In genomic region chr15:99385865-99386264, GRCh38 we compare ENCODE assay signal across 11 cellular contexts.
DNase-seq lines count a peak whose midpoint lies in the region; ATAC-seq and TF ChIP-seq lines count a peak whose summit lies in the region.
"Had no signal": no experiment of that assay in that cellular context is flagged by ENCODE, and none has a peak within 500 bp of the region (broad histone marks: within the 10 kb centered on the region; RNA-seq: fewer than 3 reads in every experiment).

No MANE protein-coding gene starts in this region.

- H3K27me3 ChIP-seq in AG04450 (ENCODE audit: control insufficient read depth, insufficient read depth, low read length) = no peaks in the 10 kb centered on the region
- H3K27me3 ChIP-seq in esophagus muscularis mucosa = no peaks in the 10 kb centered on the region
- no peaks in the 10 kb centered on the region for H3K27me3 ChIP-seq in endodermal cell (ENCODE audit: control insufficient read depth, insufficient read depth, low read length, poor library complexity, severe bottlenecking)

- H3K4me3 ChIP-seq in AG04450 (ENCODE audit: low read depth, low read length) (no peak overlapping the region), esophagus muscularis mucosa (no peak overlapping the region), endodermal cell (ENCODE audit: low read length) (no peak overlapping the region)

- no peaks in the 10 kb centered on the region for H3K9me3 Mint-ChIP-seq in effector memory CD8-positive, alpha-beta T cell
- H3K9me3 Mint-ChIP-seq in endodermal cell = peaks cover 20% of the 10 kb centered on the region
- H3K9me3 Mint-ChIP-seq in activated CD4-positive, alpha-beta T cell treated with anti-CD3 and anti-CD28 coated beads for 36 hours (ENCODE audit: low read depth) = no peaks in the 10 kb centered on the region

- TF ChIP-seq CTCF in AG04450 (IDR thresholded peaks at IDR 0.05; ENCODE audit: low read depth, low read length) (no peak), esophagus muscularis mucosa (IDR thresholded peaks at IDR 0.05) (no peak), endodermal cell (conservative IDR thresholded peaks at IDR 0.05) (no peak)

- H3K4me1 Mint-ChIP-seq in effector memory CD8-positive, alpha-beta T cell (ENCODE audit: low read depth in 2 of 2) = peaks cover 0 to 2% of the 10 kb centered on the region in 2 donors
- H3K4me1 Mint-ChIP-seq in endodermal cell = peaks cover 24% of the 10 kb centered on the region
- H3K4me1 Mint-ChIP-seq in activated CD4-positive, alpha-beta T cell treated with anti-CD3 and anti-CD28 coated beads for 36 hours = peaks cover 21% of the 10 kb centered on the region

- POLR2A ChIA-PET in AG04450 (lab: Yijun Ruan, JAX) = no interaction called here
- POLR2A ChIA-PET in activated CD4-positive, alpha-beta T cell treated with anti-CD3 and anti-CD28 coated beads for 36 hours (lab: Charles Lee) = no interaction called here

- 46% methylated on average over 3 of the region's 3 CpGs for WGBS in esophagus muscularis mucosa
- WGBS in endodermal cell (ENCODE audit: insufficient coverage in 1 of 2, insufficient read length in 1 of 2), 2 experiments = 78 to 83% methylated on average over 3 of the region's 3 CpGs

- no peak overlapping the region for H3K4me3 Mint-ChIP-seq in effector memory CD8-positive, alpha-beta T cell
- H3K4me3 Mint-ChIP-seq in endodermal cell = no peak overlapping the region
- H3K4me3 Mint-ChIP-seq in activated CD4-positive, alpha-beta T cell treated with anti-CD3 and anti-CD28 coated beads for 36 hours = no peak overlapping the region

- H3K27ac Mint-ChIP-seq in effector memory CD8-positive, alpha-beta T cell = no peak overlapping the region
- H3K27ac Mint-ChIP-seq in endodermal cell = no peak overlapping the region
- no peak overlapping the region for H3K27ac Mint-ChIP-seq in activated CD4-positive, alpha-beta T cell treated with anti-CD3 and anti-CD28 coated beads for 36 hours

- H3K4me1 ChIP-seq in esophagus muscularis mucosa (peaks cover 16 to 21% (median 19%) of the 10 kb centered on the region in 4 donors), endodermal cell (ENCODE audit: control insufficient read depth, insufficient read depth, low read length) (no peaks in the 10 kb centered on the region)

- H3K9me3 ChIP-seq in AG04450 (ENCODE audit: control insufficient read depth, insufficient read depth, low read length) = no peaks in the 10 kb centered on the region
- no peaks in the 10 kb centered on the region for H3K9me3 ChIP-seq in esophagus muscularis mucosa
- no peaks in the 10 kb centered on the region for H3K9me3 ChIP-seq in endodermal cell (ENCODE audit: control insufficient read depth, low read length)

- TF ChIP-seq POLR2A in esophagus muscularis mucosa (IDR thresholded peaks at IDR 0.05; ENCODE audit: low read depth) = no peak

- peak; percentile 16 for DNase-seq in AG04450 (ENCODE audit: low read depth, low spot score)
- DNase-seq in M059J (ENCODE audit: low read depth) = peak; percentile 66
- no peak for DNase-seq in esophagus muscularis mucosa (ENCODE audit: extremely low spot score)
- DNase-seq in mucosa of gallbladder (ENCODE audit: low spot score) = peak; percentile 74
- no peak for DNase-seq in effector memory CD8-positive, alpha-beta T cell
- no peak for DNase-seq in endodermal cell
- DNase-seq in RKO (ENCODE audit: low spot score) = no peak
- no peak for DNase-seq in activated CD4-positive, alpha-beta T cell treated with anti-CD3 and anti-CD28 coated beads for 36 hours
- DNase-seq: anterior cingulate cortex, COR-L47, H7 had no signal

- peaks cover 9% of the 10 kb centered on the region for H3K36me3 Mint-ChIP-seq in effector memory CD8-positive, alpha-beta T cell (ENCODE audit: insufficient read depth)
- H3K36me3 Mint-ChIP-seq in endodermal cell (ENCODE audit: low read depth) = peaks cover 32% of the 10 kb centered on the region
- H3K36me3 Mint-ChIP-seq in activated CD4-positive, alpha-beta T cell treated with anti-CD3 and anti-CD28 coated beads for 36 hours (ENCODE audit: low read depth) = peaks cover 10% of the 10 kb centered on the region

- H3K36me3 ChIP-seq in esophagus muscularis mucosa = no peaks in the 10 kb centered on the region
- H3K36me3 ChIP-seq in endodermal cell (ENCODE audit: control insufficient read depth, insufficient read depth, low read length) = no peaks in the 10 kb centered on the region

- no peak for ATAC-seq in effector memory CD8-positive, alpha-beta T cell (replicated peaks)
- ATAC-seq in activated CD4-positive, alpha-beta T cell treated with anti-CD3 and anti-CD28 coated beads for 36 hours = no peak

- CTCF ChIA-PET in AG04450 (lab: Charles Lee) = interaction anchor here (1.0 to 4.5 kb wide), 2 partner anchors 14 to 318 kb away, joined by 3 to 22 read pairs; no protein-coding TSS in a partner anchor
- CTCF ChIA-PET in activated CD4-positive, alpha-beta T cell treated with anti-CD3 and anti-CD28 coated beads for 36 hours (lab: Charles Lee) = interaction anchor here (1.3 kb wide), 1 partner anchor 77 kb away, joined by 3 read pairs; no protein-coding TSS in a partner anchor

- no peak overlapping the region for H3K9ac ChIP-seq in endodermal cell (ENCODE audit: extremely low read depth, low read length, poor library complexity, severe bottlenecking)

- intact Hi-C loops in esophagus muscularis mucosa (cut with DNase I) = no loop called here
- intact Hi-C loops in activated CD4-positive, alpha-beta T cell treated with anti-CD3 and anti-CD28 coated beads for 36 hours (cut with DNase I, micrococcal nuclease) = no loop called here

- TF ChIP-seq EP300 in esophagus muscularis mucosa (IDR thresholded peaks at IDR 0.05) = no peak

- no peaks in the 10 kb centered on the region for H3K27me3 Mint-ChIP-seq in effector memory CD8-positive, alpha-beta T cell
- H3K27me3 Mint-ChIP-seq in endodermal cell (ENCODE audit: insufficient read depth) = no peaks in the 10 kb centered on the region
- no peaks in the 10 kb centered on the region for H3K27me3 Mint-ChIP-seq in activated CD4-positive, alpha-beta T cell treated with anti-CD3 and anti-CD28 coated beads for 36 hours

- no peak overlapping the region for H3K27ac ChIP-seq in AG04450 (ENCODE audit: low read depth, low read length)
- peak overlapping the region; percentile 40 to 65 (median 52) for H3K27ac ChIP-seq in esophagus muscularis mucosa (replicated peaks in 1 of 4)
- H3K27ac ChIP-seq in endodermal cell (ENCODE audit: low read depth, low read length) = no peak overlapping the region

Comparison
In these comparisons a context has a peak if more than half of its experiments do, and no peak if none do; other contexts are left out.
1. DNase-seq: peak in AG04450 (single experiment), M059J (single experiment) and mucosa of gallbladder (single experiment); none in esophagus muscularis mucosa (single experiment), effector memory CD8-positive, alpha-beta T cell (0 of 3), endodermal cell (single experiment), RKO (single experiment) and activated CD4-positive, alpha-beta T cell treated with anti-CD3 and anti-CD28 coated beads for 36 hours (single experiment).
2. H3K27ac ChIP-seq: peak in esophagus muscularis mucosa (4 of 4); none in AG04450 (single experiment) and endodermal cell (single experiment).